ENCODE assay signal across 9 cellular contexts in the genomic region with DNA sequence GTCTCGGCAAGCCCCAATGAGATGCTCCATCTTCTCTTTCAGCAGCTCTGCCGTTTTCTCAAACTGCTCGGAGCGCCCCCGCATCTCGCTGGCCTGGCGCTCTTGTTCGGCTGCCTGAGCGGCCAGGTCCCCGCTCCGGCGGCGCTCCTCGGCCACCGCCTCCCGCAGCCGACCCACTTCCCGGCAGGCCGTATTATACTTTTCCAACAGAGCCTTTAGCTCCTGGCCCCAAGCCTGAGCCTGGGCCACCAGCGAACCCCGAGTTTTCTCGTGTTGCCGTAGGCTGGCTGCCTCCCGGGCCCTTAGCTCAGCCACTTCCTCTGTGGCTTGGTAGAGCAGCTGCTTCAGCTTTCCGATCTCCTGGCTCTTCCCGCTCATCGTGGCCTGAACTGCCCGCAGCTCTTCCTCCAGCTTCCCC. TPM values are rescaled to one million over a fixed set of nuclear protein-coding genes. Genes with fewer than 3 reads are reported as not detected.
DNase-seq lines count a peak whose midpoint lies in the region; ATAC-seq and TF ChIP-seq lines count a peak whose summit lies in the region.
"Had no signal": no experiment of that assay in that cellular context is flagged by ENCODE, and none has a peak within 500 bp of the region (broad histone marks: within the 10 kb centered on the region; RNA-seq: fewer than 3 reads in every experiment).

No MANE protein-coding gene starts in this region.

- no peaks in the 10 kb centered on the region for H3K9me3 Mint-ChIP-seq in activated T-cell treated with anti-CD3 and anti-CD28 coated beads, Interleukin-2, amount 50 U/mL, for 72 hours
- H3K9me3 Mint-ChIP-seq in nephron progenitor cell: no peaks in the 10 kb centered on the region

- TF ChIP-seq POLR2A in GM18505 (IDR thresholded peaks at IDR 0.05; ENCODE audit: borderline replicate concordance, extremely low read depth, insufficient read depth, insufficient read length): no peak

- H3K4me1 ChIP-seq in foreskin keratinocyte: no peaks in the 10 kb centered on the region
- H3K4me1 ChIP-seq in thymus (ENCODE audit: control insufficient read depth, insufficient read depth, low read length): peaks cover 9% of the 10 kb centered on the region

- H3K4me1 Mint-ChIP-seq in activated T-cell treated with anti-CD3 and anti-CD28 coated beads, Interleukin-2, amount 50 U/mL, for 72 hours (ENCODE audit: low read depth): peaks cover 19% of the 10 kb centered on the region
- H3K4me1 Mint-ChIP-seq in nephron progenitor cell: peaks cover 23% of the 10 kb centered on the region

- H3K4me3 Mint-ChIP-seq in activated T-cell treated with anti-CD3 and anti-CD28 coated beads, Interleukin-2, amount 50 U/mL, for 72 hours: peak overlapping the region; percentile 79 to 90
- peak overlapping the region; percentile 87 for H3K4me3 Mint-ChIP-seq in nephron progenitor cell

- H3K4me3 ChIP-seq in thymus (ENCODE audit: low read length): peak overlapping the region; percentile 46

- 3% methylated on average over 28 of the region's 28 CpGs for WGBS in thymus

- no peak overlapping the region for H3K27ac ChIP-seq in foreskin keratinocyte
- peak overlapping the region; percentile 66 for H3K27ac ChIP-seq in thymus (ENCODE audit: low read depth)

- peak; percentile 83 to 89 for ATAC-seq in activated T-cell treated with anti-CD3 and anti-CD28 coated beads, Interleukin-2, amount 50 U/mL, for 72 hours (replicated peaks in 1 of 2)
- ATAC-seq in foreskin keratinocyte: peak; percentile 44
- no peak for ATAC-seq in GM21786 (IDR thresholded peaks at IDR 0.05; ENCODE audit: unreplicated experiment)
- no peak for ATAC-seq in GM18505 (IDR thresholded peaks at IDR 0.05; ENCODE audit: unreplicated experiment)

- DNase-seq in KBM-7 (peak; percentile 70), foreskin keratinocyte (no peak), nephron progenitor cell (peak; percentile 51), ACHN (no peak)
- DNase-seq in activated T-cell treated with anti-CD3 and anti-CD28 coated beads, Interleukin-2, amount 50 U/mL, for 72 hours: peak; percentile 47 to 53

- peak overlapping the region; percentile 62 for H3K27ac Mint-ChIP-seq in activated T-cell treated with anti-CD3 and anti-CD28 coated beads, Interleukin-2, amount 50 U/mL, for 72 hours
- no peak overlapping the region for H3K27ac Mint-ChIP-seq in nephron progenitor cell

- H3K36me3 Mint-ChIP-seq in activated T-cell treated with anti-CD3 and anti-CD28 coated beads, Interleukin-2, amount 50 U/mL, for 72 hours (ENCODE audit: insufficient read depth in 2 of 2): no peaks in the 10 kb centered on the region
- no peaks in the 10 kb centered on the region for H3K36me3 Mint-ChIP-seq in nephron progenitor cell (ENCODE audit: low read depth)

- H3K27me3 ChIP-seq in foreskin keratinocyte: no peaks in the 10 kb centered on the region
- H3K27me3 ChIP-seq in thymus (ENCODE audit: control insufficient read depth, insufficient read depth): no peaks in the 10 kb centered on the region

- no peak for TF ChIP-seq CTCF in foreskin keratinocyte (conservative IDR thresholded peaks at IDR 0.05)
- TF ChIP-seq CTCF in nephron progenitor cell (IDR thresholded peaks at IDR 0.05): no peak

- in situ Hi-C loops in KBM-7 (cut with MboI; ENCODE audit: low pct_unique_long_range_greater_than_20kb, low sequenced_read_pairs): no loop called here
- in situ Hi-C loops in ACHN (cut with HindIII; ENCODE audit: low pct_ligation_motif_present, low pct_unique_long_range_greater_than_20kb, low sequenced_read_pairs): no loop called here

- no peaks in the 10 kb centered on the region for H3K9me3 ChIP-seq in thymus (ENCODE audit: control insufficient read depth)

- H3K36me3 ChIP-seq in thymus (ENCODE audit: control insufficient read depth, insufficient read depth): no peaks in the 10 kb centered on the region

- peaks cover 19% of the 10 kb centered on the region for H3K27me3 Mint-ChIP-seq in activated T-cell treated with anti-CD3 and anti-CD28 coated beads, Interleukin-2, amount 50 U/mL, for 72 hours (ENCODE audit: low read depth)
- peaks cover 51% of the 10 kb centered on the region for H3K27me3 Mint-ChIP-seq in nephron progenitor cell (ENCODE audit: low read depth, poor library complexity)

RNA-seq across cellular contexts. Expression of gene PIAS3, which starts 13.1 kb away (rescaled TPM):
- 10 to 100 TPM; 30.9 to 35.6 TPM for total RNA-seq in activated T-cell treated with anti-CD3 and anti-CD28 coated beads, Interleukin-2, amount 50 U/mL, for 72 hours
- total RNA-seq in foreskin keratinocyte: 32.3 TPM in 2 replicates
- polyA plus RNA-seq in foreskin keratinocyte: 24.5 and 28.6 TPM in 2 replicates
- polyA plus RNA-seq in thymus: 29.9 TPM

RNA-seq across cellular contexts. Expression of gene ANKRD35, which starts 13.7 kb away (rescaled TPM):
- under 1 TPM; 0.39 to 0.41 TPM for total RNA-seq in activated T-cell treated with anti-CD3 and anti-CD28 coated beads, Interleukin-2, amount 50 U/mL, for 72 hours
- 0.14 and 0.21 TPM in 2 replicates for total RNA-seq in foreskin keratinocyte
- 0.26 and 0.41 TPM in 2 replicates for polyA plus RNA-seq in foreskin keratinocyte
- polyA plus RNA-seq in thymus: 2.7 TPM
- total RNA-seq: SK-MEL-5 had no signal

RNA-seq across cellular contexts. Expression of gene NUDT17, which starts 26.6 kb away (rescaled TPM):
- 10 to 100 TPM in 1 of 2 donors, 1 to 10 TPM in 1; 6.6 to 10.6 TPM for total RNA-seq in activated T-cell treated with anti-CD3 and anti-CD28 coated beads, Interleukin-2, amount 50 U/mL, for 72 hours
- total RNA-seq in foreskin keratinocyte: 1.9 and 2.7 TPM in 2 replicates
- polyA plus RNA-seq in foreskin keratinocyte (2.2 and 2.5 TPM in 2 replicates), thymus (6.0 TPM)

RNA-seq across cellular contexts. Expression of gene ITGA10, which starts 37.8 kb away (rescaled TPM):
- total RNA-seq in activated T-cell treated with anti-CD3 and anti-CD28 coated beads, Interleukin-2, amount 50 U/mL, for 72 hours: 1 to 10 TPM; 1.7 to 3.5 TPM
- 0.78 and 1.1 TPM in 2 replicates for total RNA-seq in foreskin keratinocyte
- 0.31 and 0.59 TPM in 2 replicates for polyA plus RNA-seq in foreskin keratinocyte
- 10.3 TPM for polyA plus RNA-seq in thymus

RNA-seq across cellular contexts. Expression of gene PEX11B, which starts 46.5 kb away (rescaled TPM):
- 10 to 100 TPM; 39.8 to 44.0 TPM for total RNA-seq in activated T-cell treated with anti-CD3 and anti-CD28 coated beads, Interleukin-2, amount 50 U/mL, for 72 hours
- 25.4 and 26.8 TPM in 2 replicates for total RNA-seq in foreskin keratinocyte
- polyA plus RNA-seq in foreskin keratinocyte: 31.4 and 32.6 TPM in 2 replicates
- polyA plus RNA-seq in thymus: 38.1 TPM

Comparison
In these comparisons a context has a peak if more than half of its experiments do, and no peak if none do; other contexts are left out.
1. DNase-seq: peak in KBM-7 (single experiment), activated T-cell treated with anti-CD3 and anti-CD28 coated beads, Interleukin-2, amount 50 U/mL, for 72 hours (2 of 2) and nephron progenitor cell (single experiment); none in foreskin keratinocyte (0 of 2) and ACHN (single experiment).
2. ATAC-seq: peak in activated T-cell treated with anti-CD3 and anti-CD28 coated beads, Interleukin-2, amount 50 U/mL, for 72 hours (2 of 2) and foreskin keratinocyte (single experiment); none in GM21786 (single experiment) and GM18505 (single experiment).